ENCODE assay signal across 11 cellular contexts in the genomic region with DNA sequence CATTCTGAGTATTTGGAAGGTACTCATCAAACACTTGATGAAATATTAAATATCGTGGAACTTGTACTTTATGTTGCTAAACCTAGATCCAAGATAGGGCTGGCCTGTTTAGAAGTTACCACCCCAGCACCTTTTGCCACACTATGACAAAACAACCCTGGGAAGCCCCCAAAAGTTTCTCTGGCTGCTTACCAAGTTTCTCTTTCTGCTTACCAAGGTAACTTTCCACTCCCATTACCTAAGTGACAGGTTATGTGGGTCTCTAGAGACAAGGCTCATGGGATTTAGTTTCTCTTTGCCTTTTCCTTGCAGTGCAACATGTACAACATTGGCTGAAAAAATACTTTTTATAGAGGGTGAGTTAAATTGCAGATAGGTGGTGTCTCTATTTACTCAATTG. TPM values are rescaled to one million over a fixed set of nuclear protein-coding genes. Genes with fewer than 3 reads are reported as not detected.
DNase-seq lines count a peak whose midpoint lies in the region; ATAC-seq and FAIRE-seq lines count a peak whose summit lies in the region.
"Had no signal": no experiment of that assay in that cellular context is flagged by ENCODE, and none has a peak within 500 bp of the region (broad histone marks: within the 10 kb centered on the region; RNA-seq: fewer than 3 reads in every experiment).

No MANE protein-coding gene starts in this region.

- ATAC-seq in GM18498 (IDR thresholded peaks at IDR 0.05; ENCODE audit: unreplicated experiment): peak; percentile 59
- ATAC-seq in GM19395 (IDR thresholded peaks at IDR 0.05; ENCODE audit: unreplicated experiment): peak; percentile 73
- peak; percentile 65 for ATAC-seq in HG02870 (IDR thresholded peaks at IDR 0.05; ENCODE audit: unreplicated experiment)
- ATAC-seq in HG03139 (IDR thresholded peaks at IDR 0.05; ENCODE audit: unreplicated experiment): no peak
- ATAC-seq in GM19324 (IDR thresholded peaks at IDR 0.05; ENCODE audit: low FRiP score, unreplicated experiment): no peak
- ATAC-seq: body of pancreas had no signal

- no peak overlapping the region for H3K27ac Mint-ChIP-seq in activated CD4-positive, alpha-beta memory T cell treated with anti-CD3 and anti-CD28 coated beads, Interleukin-2, amount 10 ng/mL, durations not matched to agents 7 days and 5 days

- H3K4me3 Mint-ChIP-seq in activated CD4-positive, alpha-beta memory T cell treated with anti-CD3 and anti-CD28 coated beads, Interleukin-2, amount 10 ng/mL, durations not matched to agents 7 days and 5 days: no peak overlapping the region

- no peaks in the 10 kb centered on the region for H3K36me3 Mint-ChIP-seq in activated CD4-positive, alpha-beta memory T cell treated with anti-CD3 and anti-CD28 coated beads, Interleukin-2, amount 10 ng/mL, durations not matched to agents 7 days and 5 days (ENCODE audit: low read depth)

- CTCF ChIA-PET in activated CD4-positive, alpha-beta memory T cell treated with anti-CD3 and anti-CD28 coated beads, Interleukin-2, amount 10 ng/mL, durations not matched to agents 7 days and 5 days (lab: Charles Lee): no interaction called here

- no peaks in the 10 kb centered on the region for H3K27me3 Mint-ChIP-seq in activated CD4-positive, alpha-beta memory T cell treated with anti-CD3 and anti-CD28 coated beads, Interleukin-2, amount 10 ng/mL, durations not matched to agents 7 days and 5 days

- H3K4me1 Mint-ChIP-seq in activated CD4-positive, alpha-beta memory T cell treated with anti-CD3 and anti-CD28 coated beads, Interleukin-2, amount 10 ng/mL, durations not matched to agents 7 days and 5 days: no peaks in the 10 kb centered on the region

- H3K9me3 Mint-ChIP-seq in activated CD4-positive, alpha-beta memory T cell treated with anti-CD3 and anti-CD28 coated beads, Interleukin-2, amount 10 ng/mL, durations not matched to agents 7 days and 5 days: no peaks in the 10 kb centered on the region

- DNase-seq in HTR-8/SVneo (ENCODE audit: insufficient read length, low spot score): no peak
- DNase-seq in activated CD4-positive, alpha-beta memory T cell treated with anti-CD3 and anti-CD28 coated beads, Interleukin-2, amount 10 ng/mL, durations not matched to agents 7 days and 5 days: no peak
- DNase-seq in activated CD8-positive, alpha-beta memory T cell treated with anti-CD3 and anti-CD28 coated beads for 24 hours: no peak
- DNase-seq: body of pancreas, H7, SK-N-SH had no signal

- peak; percentile 36 for FAIRE-seq in HTR-8/SVneo (lab: Jason Lieb, UNC)

- POLR2A ChIA-PET in activated CD4-positive, alpha-beta memory T cell treated with anti-CD3 and anti-CD28 coated beads, Interleukin-2, amount 10 ng/mL, durations not matched to agents 7 days and 5 days (lab: Charles Lee): no interaction called here

RNA-seq across cellular contexts. Expression of a gene that starts 28.9 kb away (rescaled TPM):
- 10 to 100 TPM; 54.5 to 55.2 TPM for total RNA-seq in activated CD4-positive, alpha-beta memory T cell treated with anti-CD3 and anti-CD28 coated beads, Interleukin-2, amount 10 ng/mL, durations not matched to agents 7 days and 5 days

RNA-seq across cellular contexts. Expression of a gene that starts 54.9 kb away (rescaled TPM):
- 10 to 100 TPM; 76.5 to 77.9 TPM for total RNA-seq in activated CD4-positive, alpha-beta memory T cell treated with anti-CD3 and anti-CD28 coated beads, Interleukin-2, amount 10 ng/mL, durations not matched to agents 7 days and 5 days

Comparison
In these comparisons a context has a peak if more than half of its experiments do, and no peak if none do; other contexts are left out.
1. ATAC-seq: peak in GM18498 (single experiment), GM19395 (single experiment) and HG02870 (single experiment); none in HG03139 (single experiment) and GM19324 (single experiment).